In genomic region chr10:97445722-97446639, GRCh38 we compare ENCODE assay signal across 8 cellular contexts. TPM values are rescaled to one million over a fixed set of nuclear protein-coding genes. Genes with fewer than 3 reads are reported as not detected.
A peak's percentile ranks its signal among the peaks of the same experiment; 100 is the strongest.
DNase-seq lines count a peak whose midpoint lies in the region; ATAC-seq and TF ChIP-seq lines count a peak whose summit lies in the region.

Gene EXOSC1 (minus strand): TSS chr10:97446006. CDS start chr10:97445985, 21 bp downstream.
Gene ZDHHC16 (plus strand): TSS chr10:97446175. CDS start chr10:97451676, 5,501 bp downstream.

- peak; percentile 86 for ATAC-seq in GM18499 (IDR thresholded peaks at IDR 0.05; ENCODE audit: insufficient read depth, unreplicated experiment)
- ATAC-seq in HG02943 (IDR thresholded peaks at IDR 0.05; ENCODE audit: low read depth, unreplicated experiment), result peak; percentile 93
- peak; percentile 98 for ATAC-seq in right cardiac atrium

- H3K4me1 ChIP-seq in right cardiac atrium (ENCODE audit: control insufficient read depth, insufficient read depth, low read length) (peaks cover 13% of the 10 kb centered on the region), uterus (no peaks in the 10 kb centered on the region)

- intact Hi-C loops in T-helper 2 cell treated with Interferon-gamma antibody and Interleukin-4, amounts not matched to agents 100 ng/mL and 5 ng/mL, for 36 hours (cut with micrococcal nuclease), result loop anchor here (1.0 to 2.0 kb wide), 7 partner anchors 20 to 194 kb away; partner anchors contain the start of genes ARHGAP19, MMS19, MORN4 and PGAM1
- intact Hi-C loops in right cardiac atrium (cut with DNase I), result no loop called here
- intact Hi-C loops in uterus (cut with DNase I; ENCODE audit: low total_unique reads), result no loop called here

- peak in 2 of 4 experiments; percentile 31 to 38 for TF ChIP-seq CTCF in uterus (IDR thresholded peaks at IDR 0.05)

- DNase-seq in NCI-H187 treated with DMSO at 0.1 percent for 48 hours (lab: John Stamatoyannopoulos, UW), result peak; percentile 74
- peak; percentile 63 to 98 (median 92) for DNase-seq in anterior cingulate cortex (lab: John Stamatoyannopoulos, UW)
- DNase-seq in right cardiac atrium, result peak; percentile 91 to 95 (median 94)
- DNase-seq in pulmonary artery endothelial cell (ENCODE audit: low read depth, low spot score), result peak; percentile 82
- DNase-seq in uterus, result peak; percentile 88 to 91

- no peaks in the 10 kb centered on the region for H3K27me3 ChIP-seq in right cardiac atrium (ENCODE audit: control insufficient read depth, insufficient read depth)
- no peaks in the 10 kb centered on the region for H3K27me3 ChIP-seq in uterus

- H3K27ac ChIP-seq in right cardiac atrium (ENCODE audit: low read length) (peak within 1 kb of the TSS; percentile 21), uterus (peak within 1 kb of the TSS; percentile 70 to 77)

- no peaks in the 10 kb centered on the region for H3K9me3 ChIP-seq in right cardiac atrium (ENCODE audit: control insufficient read depth, low read length)
- no peaks in the 10 kb centered on the region for H3K9me3 ChIP-seq in uterus

- H3K36me3 ChIP-seq in uterus, result no peaks in the 10 kb centered on the region

- under 1% methylated on average over 66 of the region's 66 CpGs for WGBS in right cardiac atrium

- peak; percentile 34 to 74 for TF ChIP-seq POLR2A in uterus (IDR thresholded peaks at IDR 0.05)

- H3K4me3 ChIP-seq in right cardiac atrium (ENCODE audit: low read length), result peak within 1 kb of the TSS; percentile 77
- peak within 1 kb of the TSS; percentile 65 to 88 for H3K4me3 ChIP-seq in uterus

RNA-seq across cellular contexts. Expression of gene EXOSC1, which starts in this region (rescaled TPM):
- total RNA-seq in T-helper 2 cell treated with Interferon-gamma antibody and Interleukin-4, amounts not matched to agents 100 ng/mL and 5 ng/mL, for 36 hours, result 53.9 and 55.1 TPM in 2 replicates
- total RNA-seq in right cardiac atrium (10 to 100 TPM; 19.8 to 22.1 (median 21.1) TPM), pulmonary artery endothelial cell (39.3 and 43.8 TPM in 2 replicates), uterus (100 to 1,000 TPM in 1 of 4 donors, 10 to 100 TPM in 3; 26.7 to 349 (median 48.3) TPM)
- 35.2 TPM for polyA plus RNA-seq in right cardiac atrium

RNA-seq across cellular contexts. Expression of gene ZDHHC16, which starts in this region (rescaled TPM):
- total RNA-seq in T-helper 2 cell treated with Interferon-gamma antibody and Interleukin-4, amounts not matched to agents 100 ng/mL and 5 ng/mL, for 36 hours, result 42.3 and 42.4 TPM in 2 replicates
- 10 to 100 TPM; 18.9 to 28.6 (median 23.8) TPM for total RNA-seq in right cardiac atrium
- 23.4 TPM for polyA plus RNA-seq in right cardiac atrium
- 35.5 and 50.4 TPM in 2 replicates for total RNA-seq in pulmonary artery endothelial cell
- total RNA-seq in uterus, result 10 to 100 TPM in 2 of 4 donors, 1 to 10 TPM in 2; 1.8 to 31.8 (median 19.0) TPM

Comparison
In these comparisons a context has a peak if more than half of its experiments do, and no peak if none do; other contexts are left out.
1. Peak in every context shown above with its lines: DNase-seq, ATAC-seq, H3K4me3 ChIP-seq and H3K27ac ChIP-seq.